18 cellular contexts compared by ENCODE assay signal in the genomic region with DNA sequence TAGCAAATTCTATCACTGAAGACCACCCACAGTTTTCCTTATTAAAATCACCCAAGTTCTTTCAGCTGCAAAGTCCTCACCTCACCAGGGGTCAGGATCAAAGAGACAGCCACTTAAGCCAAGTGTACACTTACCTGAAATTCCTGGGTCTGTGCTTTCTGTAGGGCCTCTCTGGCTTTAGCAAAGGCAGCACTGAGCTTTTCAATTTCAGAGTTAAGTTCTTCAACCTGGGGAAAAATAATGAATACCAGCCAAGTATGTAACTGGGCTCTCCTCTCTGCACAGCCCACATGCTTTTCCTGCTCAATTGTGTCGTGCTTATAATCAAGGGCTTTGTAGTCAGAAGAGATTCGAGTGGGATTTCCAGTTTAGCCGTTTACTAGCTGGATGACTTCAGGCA. TPM values are rescaled to one million over a fixed set of nuclear protein-coding genes. Genes with fewer than 3 reads are reported as not detected.
A peak's percentile ranks its signal among the peaks of the same experiment; 100 is the strongest.
DNase-seq lines count a peak whose midpoint lies in the region; ATAC-seq, FAIRE-seq and TF ChIP-seq lines count a peak whose summit lies in the region.
"Had no signal": no experiment of that assay in that cellular context is flagged by ENCODE, and none has a peak within 500 bp of the region (broad histone marks: within the 10 kb centered on the region; RNA-seq: fewer than 3 reads in every experiment).

No MANE protein-coding gene starts in this region.

- WGBS in HUES64: 83% methylated on average over 3 of the region's 3 CpGs
- 85 to 87% methylated on average over 3 of the region's 3 CpGs for WGBS in endodermal cell (ENCODE audit: insufficient coverage in 1 of 2, insufficient read length in 1 of 2), 2 experiments

- H3K27ac ChIP-seq in HUES64 (ENCODE audit: low read depth, low read length) (peak overlapping the region; percentile 12; the same call in 1 of the 2 replicates), endodermal cell (ENCODE audit: low read depth, low read length) (no peak overlapping the region), lower lobe of right lung (peak overlapping the region; percentile 26), substantia nigra (ENCODE audit: low read depth, low read length, poor library complexity, severe bottlenecking) (no peak overlapping the region)
- H3K27ac ChIP-seq: KMS-11 had no signal

- H3K27me3 Mint-ChIP-seq in endodermal cell (ENCODE audit: insufficient read depth): no peaks in the 10 kb centered on the region
- H3K27me3 Mint-ChIP-seq: CD4-positive, alpha-beta T cell had no signal

- H3K4me1 ChIP-seq in HUES64 (ENCODE audit: insufficient read depth, low read length) (peaks cover 27% of the 10 kb centered on the region), endodermal cell (ENCODE audit: control insufficient read depth, insufficient read depth, low read length) (no peaks in the 10 kb centered on the region), lower lobe of right lung (peaks cover 8% of the 10 kb centered on the region)
- H3K4me1 ChIP-seq: HAP-1 had no signal

- ATAC-seq in lower lobe of right lung: peak; percentile 89 to 91
- no peak for ATAC-seq in HG02840 (IDR thresholded peaks at IDR 0.05; ENCODE audit: low FRiP score, unreplicated experiment)

- H3K4me3 Mint-ChIP-seq in endodermal cell: peak overlapping the region; percentile 4
- H3K4me3 Mint-ChIP-seq: CD4-positive, alpha-beta T cell had no signal

- H3K9me3 ChIP-seq in HUES64 (ENCODE audit: insufficient read depth, low read depth, low read length) (no peaks in the 10 kb centered on the region), endodermal cell (ENCODE audit: control insufficient read depth, low read length) (no peaks in the 10 kb centered on the region), lower lobe of right lung (no peaks in the 10 kb centered on the region)
- H3K9me3 ChIP-seq: HAP-1 had no signal

- FAIRE-seq in GM12891 (lab: Jason Lieb, UNC): no peak
- FAIRE-seq: RCC 7860 had no signal

- no peaks in the 10 kb centered on the region for H3K9me3 Mint-ChIP-seq in endodermal cell
- H3K9me3 Mint-ChIP-seq: CD4-positive, alpha-beta T cell had no signal

- peak overlapping the region; percentile 80 for H3K27ac Mint-ChIP-seq in endodermal cell
- H3K27ac Mint-ChIP-seq: CD4-positive, alpha-beta T cell had no signal

- DNase-seq in DMS79 (lab: John Stamatoyannopoulos, UW): peak; percentile 92
- peak; percentile 63 for DNase-seq in endodermal cell
- no peak for DNase-seq in lower lobe of right lung
- no peak for DNase-seq in substantia nigra (lab: John Stamatoyannopoulos, UW)
- DNase-seq in LoVo (ENCODE audit: low spot score): no peak
- DNase-seq in GM12891 (ENCODE audit: insufficient read length, low spot score): no peak
- DNase-seq: Calu3; CD4-positive, alpha-beta T cell; NCI-H1417; NCI-H187; NCI-H510A; NCI-H774; SW 1271 had no signal

- intact Hi-C loops in lower lobe of right lung (cut with DNase I): no loop called here

- H3K9ac ChIP-seq in HUES64 (ENCODE audit: low read depth, low read length): no peak overlapping the region
- H3K9ac ChIP-seq in endodermal cell (ENCODE audit: extremely low read depth, low read length, poor library complexity, severe bottlenecking): no peak overlapping the region
- H3K9ac ChIP-seq: KMS-11 had no signal

- H3K36me3 ChIP-seq in HUES64 (ENCODE audit: insufficient read depth, low read length) (peaks cover 91% of the 10 kb centered on the region), endodermal cell (ENCODE audit: control insufficient read depth, insufficient read depth, low read length) (peaks cover 73% of the 10 kb centered on the region), lower lobe of right lung (peaks cover 76% of the 10 kb centered on the region)

- no peaks in the 10 kb centered on the region for H3K27me3 ChIP-seq in HUES64 (ENCODE audit: insufficient read depth, low read length)
- H3K27me3 ChIP-seq in endodermal cell (ENCODE audit: control insufficient read depth, insufficient read depth, low read length, poor library complexity, severe bottlenecking): no peaks in the 10 kb centered on the region
- no peaks in the 10 kb centered on the region for H3K27me3 ChIP-seq in lower lobe of right lung (ENCODE audit: low read depth)

- no peak for TF ChIP-seq POLR2A in GM12891 (IDR thresholded peaks at IDR 0.05; ENCODE audit: low read depth, low read length)

- H3K4me3 ChIP-seq in HUES64 (ENCODE audit: low read length) (no peak overlapping the region), endodermal cell (ENCODE audit: low read length) (no peak overlapping the region), lower lobe of right lung (no peak overlapping the region)
- H3K4me3 ChIP-seq: HAP-1 had no signal

- TF ChIP-seq CTCF in endodermal cell (conservative IDR thresholded peaks at IDR 0.05): no peak
- no peak for TF ChIP-seq CTCF in lower lobe of right lung (IDR thresholded peaks at IDR 0.05)

- peaks cover 75% of the 10 kb centered on the region for H3K36me3 Mint-ChIP-seq in endodermal cell (ENCODE audit: low read depth)

- H3K4me1 Mint-ChIP-seq in endodermal cell: peaks cover 50% of the 10 kb centered on the region

TF ChIP-seq in GM12891, 5 proteins besides CTCF, POLR2A, EP300 and RAD21:
- no peak for TF ChIP-seq SPI1 (IDR thresholded peaks at IDR 0.05; ENCODE audit: low read depth, low read length)
- no peak for TF ChIP-seq PAX5 (IDR thresholded peaks at IDR 0.05; ENCODE audit: insufficient read depth, low read length, severe bottlenecking)
- no peak for TF ChIP-seq POU2F2 (IDR thresholded peaks at IDR 0.05; ENCODE audit: low read depth, low read length)
- TF ChIP-seq TAF1 (IDR thresholded peaks at IDR 0.05; ENCODE audit: low read depth, low read length): no peak
- TF ChIP-seq POLR2AphosphoS5 (IDR thresholded peaks at IDR 0.05; ENCODE audit: low read depth, low read length): no peak

RNA-seq across cellular contexts. Expression of a gene that starts 55.1 kb away (rescaled TPM):
- 35.0 TPM for polyA plus RNA-seq in HUES64 (2013, experiment 1 of 2)
- 35.6 TPM for polyA plus RNA-seq in HUES64 (2013, experiment 2 of 2)
- total RNA-seq in endodermal cell (10 to 100 TPM; 68.2 to 92.0 TPM), lower lobe of right lung (54.7 TPM)
- polyA plus RNA-seq in endodermal cell (2013, experiment 1 of 2): 64.2 TPM
- polyA plus RNA-seq in endodermal cell (2013, experiment 2 of 2): 63.9 TPM
- polyA plus RNA-seq in GM12891 (2012; ENCODE audit: low read depth, missing spikeins): 23.4 TPM

Comparison
In these comparisons a context has a peak if more than half of its experiments do, and no peak if none do; other contexts are left out.
1. DNase-seq: peak in DMS79 (single experiment) and endodermal cell (single experiment); none in lower lobe of right lung (single experiment), substantia nigra (0 of 49), LoVo (single experiment) and GM12891 (single experiment).
2. H3K27ac ChIP-seq: peak in HUES64 (single experiment) and lower lobe of right lung (single experiment); none in endodermal cell (single experiment) and substantia nigra (single experiment).